In genomic region chr20:32823078-32823477, GRCh38 we compare ENCODE assay signal across 8 cellular contexts. TPM values are rescaled to one million over a fixed set of nuclear protein-coding genes. Genes with fewer than 3 reads are reported as not detected.
DNase-seq lines count a peak whose midpoint lies in the region; ATAC-seq, FAIRE-seq and TF ChIP-seq lines count a peak whose summit lies in the region.

No MANE protein-coding gene starts in this region.

- ATAC-seq in A549 = peak; percentile 6 to 22; a peak in 1 of 6 replicates
- ATAC-seq in HG03280 (IDR thresholded peaks at IDR 0.05; ENCODE audit: unreplicated experiment) = no peak

- no peaks in the 10 kb centered on the region for H3K9me3 Mint-ChIP-seq in activated naive CD4-positive, alpha-beta T cell treated with anti-CD3 and anti-CD28 coated beads, Interleukin-2, amount 10 ng/mL, durations not matched to agents 7 days and 5 days

- H3K4me3 Mint-ChIP-seq in activated naive CD4-positive, alpha-beta T cell treated with anti-CD3 and anti-CD28 coated beads, Interleukin-2, amount 10 ng/mL, durations not matched to agents 7 days and 5 days = no peak overlapping the region

- CTCF ChIA-PET in A549 (lab: Yijun Ruan, JAX) = interaction anchor here (0.9 to 1.2 kb wide), 2 partner anchors 44 to 66 kb away, joined by 3 to 5 read pairs; no protein-coding TSS in a partner anchor
- CTCF ChIA-PET in activated naive CD4-positive, alpha-beta T cell treated with anti-CD3 and anti-CD28 coated beads, Interleukin-2, amount 10 ng/mL, durations not matched to agents 7 days and 5 days (lab: Charles Lee) = interaction anchor here (1.3 kb wide), 1 partner anchor 21 kb away, joined by 4 read pairs; no protein-coding TSS in a partner anchor

- peak overlapping the region; percentile 87 for H3K4me2 ChIP-seq in A549

- WGBS in A549 (ENCODE audit: missing lambda C conversion rate) = 94% methylated on average over 3 of the region's 3 CpGs

- H3K4me1 ChIP-seq in A549 = peaks cover 40% of the 10 kb centered on the region

- TF ChIP-seq CTCF in A549 (IDR thresholded peaks at IDR 0.05) = no peak

- H3K4me3 ChIP-seq in A549 = no peak overlapping the region

- no peaks in the 10 kb centered on the region for H3K27me3 Mint-ChIP-seq in activated naive CD4-positive, alpha-beta T cell treated with anti-CD3 and anti-CD28 coated beads, Interleukin-2, amount 10 ng/mL, durations not matched to agents 7 days and 5 days

- POLR2A ChIA-PET in A549 (lab: Yijun Ruan, JAX) = no interaction called here

- FAIRE-seq in A549 (lab: Jason Lieb, UNC) = no peak

- H3K27ac Mint-ChIP-seq in activated naive CD4-positive, alpha-beta T cell treated with anti-CD3 and anti-CD28 coated beads, Interleukin-2, amount 10 ng/mL, durations not matched to agents 7 days and 5 days = peak overlapping the region; percentile 64

- H3K9me3 ChIP-seq in A549 = no peaks in the 10 kb centered on the region

- TF ChIP-seq EP300 in A549 (IDR thresholded peaks at IDR 0.05) = no peak

- H3K27ac ChIP-seq in A549 = 0 out of 6 replicates have a peak overlapping the region, but pooled peaks of 1 of the 2 experiments have one; percentile 5

- H3K36me3 Mint-ChIP-seq in activated naive CD4-positive, alpha-beta T cell treated with anti-CD3 and anti-CD28 coated beads, Interleukin-2, amount 10 ng/mL, durations not matched to agents 7 days and 5 days = peaks cover 37% of the 10 kb centered on the region

- DNase-seq in A549 (ENCODE audit: low read depth in 1 of 2, low spot score in 1 of 2) (peak in 1 of 2 experiments; percentile 29), HPDE6-E6E7 (ENCODE audit: extremely low spot score) (peak; percentile 71), kidney glomerular epithelial cell (lab: John Stamatoyannopoulos, UW) (peak; percentile 71), NCI-H146 (lab: John Stamatoyannopoulos, UW) (no peak), ureter (ENCODE audit: low spot score) (no peak), NCI-H2196 (lab: John Stamatoyannopoulos, UW; ENCODE audit: unreplicated experiment) (no peak)
- no peak for DNase-seq in activated naive CD4-positive, alpha-beta T cell treated with anti-CD3 and anti-CD28 coated beads, Interleukin-2, amount 10 ng/mL, durations not matched to agents 7 days and 5 days

- TF ChIP-seq RAD21 in A549 (conservative IDR thresholded peaks at IDR 0.05 in 1 of 2, IDR thresholded peaks at IDR 0.05 in 1 of 2) = no peak

- H3K4me1 Mint-ChIP-seq in activated naive CD4-positive, alpha-beta T cell treated with anti-CD3 and anti-CD28 coated beads, Interleukin-2, amount 10 ng/mL, durations not matched to agents 7 days and 5 days = peaks cover 50% of the 10 kb centered on the region

- no peak for TF ChIP-seq POLR2A in A549 (IDR thresholded peaks at IDR 0.05; ENCODE audit: low read length)

TF ChIP-seq in A549, 52 proteins besides CTCF, POLR2A, EP300 and RAD21:
- TF ChIP-seq TP53 (CRISPR knock-in tag; IDR thresholded peaks at IDR 0.05) = no peak
- no peak for TF ChIP-seq HDAC2 (IDR thresholded peaks at IDR 0.05)
- no peak for TF ChIP-seq MYC (IDR thresholded peaks at IDR 0.05; ENCODE audit: borderline replicate concordance, low read length)
- no peak for TF ChIP-seq HMGXB4 (CRISPR knock-in tag; IDR thresholded peaks at IDR 0.05; ENCODE audit: borderline replicate concordance)
- TF ChIP-seq SMC3 (IDR thresholded peaks at IDR 0.05) = no peak
- TF ChIP-seq KDM1A (IDR thresholded peaks at IDR 0.05; ENCODE audit: low read depth) = no peak
- TF ChIP-seq EHF (CRISPR knock-in tag; IDR thresholded peaks at IDR 0.05) = no peak
- TF ChIP-seq RARB (CRISPR knock-in tag; IDR thresholded peaks at IDR 0.05) = no peak
- TF ChIP-seq RNF2 (IDR thresholded peaks at IDR 0.05; ENCODE audit: borderline replicate concordance, low read depth) = no peak
- no peak for TF ChIP-seq HEYL (CRISPR knock-in tag; IDR thresholded peaks at IDR 0.05)
- TF ChIP-seq GATA3 (IDR thresholded peaks at IDR 0.05; ENCODE audit: borderline replicate concordance) = no peak
- TF ChIP-seq RFX5 (IDR thresholded peaks at IDR 0.05) = no peak

RNA-seq across cellular contexts. Expression of gene MAPRE1, which starts 3.3 kb away (rescaled TPM):
- polyA plus RNA-seq in A549 (2011; rRNA removed) (126 and 149 TPM in 2 replicates), A549 (2017; fragmentation: RNase III; extraction: RNeasy Plus Mini Kit Qiagen cat#74134 plus additional on column Dnase treatment) (140 to 151 TPM (median 143 TPM) in 3 replicates)
- 68.8 and 69.3 TPM in 2 replicates for polyA plus RNA-seq in A549 (2012; cell fraction: cytosol; rRNA removed)
- 29.0 and 53.1 TPM in 2 replicates for polyA plus RNA-seq in A549 (2012; cell fraction: nucleus; rRNA removed)
- polyA minus RNA-seq in A549 (2011; rRNA and poly(A)+ RNA removed) = 63.7 and 67.8 TPM in 2 replicates
- total RNA-seq in ureter = 117 TPM

RNA-seq across cellular contexts. Expression of gene EFCAB8, which starts 35.6 kb away (rescaled TPM):
- polyA plus RNA-seq in A549 (2011; rRNA removed) (not detected in 2 replicates), A549 (2017; fragmentation: RNase III; extraction: RNeasy Plus Mini Kit Qiagen cat#74134 plus additional on column Dnase treatment) (not detected in 3 replicates)
- polyA plus RNA-seq in A549 (2012; cell fraction: cytosol; rRNA removed) = not detected in 2 replicates
- polyA plus RNA-seq in A549 (2012; cell fraction: nucleus; rRNA removed) = 0.01 and 0.02 TPM in 2 replicates
- not detected in 2 replicates for polyA minus RNA-seq in A549 (2011; rRNA and poly(A)+ RNA removed)
- 1.0 TPM for total RNA-seq in ureter

Comparison
In these comparisons a context has a peak if more than half of its experiments do, and no peak if none do; other contexts are left out.
1. DNase-seq: peak in HPDE6-E6E7 (single experiment) and kidney glomerular epithelial cell (single experiment); none in activated naive CD4-positive, alpha-beta T cell treated with anti-CD3 and anti-CD28 coated beads, Interleukin-2, amount 10 ng/mL, durations not matched to agents 7 days and 5 days (single experiment), NCI-H146 (single experiment), ureter (single experiment) and NCI-H2196 (single experiment).